1 cellular context compared by ENCODE assay signal in genomic region chr12:54571166-54571856, GRCh38.
TF ChIP-seq lines count a peak whose summit lies in the region.

No MANE protein-coding gene starts in this region.

TF ChIP-seq in HepG2, 621 proteins besides CTCF, POLR2A, EP300 and RAD21:
- TF ChIP-seq ZC3H4 (CRISPR knock-in tag; IDR thresholded peaks at IDR 0.05; ENCODE audit: borderline replicate concordance) (no peak), KMT2A (CRISPR knock-in tag; IDR thresholded peaks at IDR 0.05) (no peak), RFX1 (IDR thresholded peaks at IDR 0.05) (peak; percentile 12; the same call in 1 of the 2 replicates)
- TF ChIP-seq, protein P1, sequence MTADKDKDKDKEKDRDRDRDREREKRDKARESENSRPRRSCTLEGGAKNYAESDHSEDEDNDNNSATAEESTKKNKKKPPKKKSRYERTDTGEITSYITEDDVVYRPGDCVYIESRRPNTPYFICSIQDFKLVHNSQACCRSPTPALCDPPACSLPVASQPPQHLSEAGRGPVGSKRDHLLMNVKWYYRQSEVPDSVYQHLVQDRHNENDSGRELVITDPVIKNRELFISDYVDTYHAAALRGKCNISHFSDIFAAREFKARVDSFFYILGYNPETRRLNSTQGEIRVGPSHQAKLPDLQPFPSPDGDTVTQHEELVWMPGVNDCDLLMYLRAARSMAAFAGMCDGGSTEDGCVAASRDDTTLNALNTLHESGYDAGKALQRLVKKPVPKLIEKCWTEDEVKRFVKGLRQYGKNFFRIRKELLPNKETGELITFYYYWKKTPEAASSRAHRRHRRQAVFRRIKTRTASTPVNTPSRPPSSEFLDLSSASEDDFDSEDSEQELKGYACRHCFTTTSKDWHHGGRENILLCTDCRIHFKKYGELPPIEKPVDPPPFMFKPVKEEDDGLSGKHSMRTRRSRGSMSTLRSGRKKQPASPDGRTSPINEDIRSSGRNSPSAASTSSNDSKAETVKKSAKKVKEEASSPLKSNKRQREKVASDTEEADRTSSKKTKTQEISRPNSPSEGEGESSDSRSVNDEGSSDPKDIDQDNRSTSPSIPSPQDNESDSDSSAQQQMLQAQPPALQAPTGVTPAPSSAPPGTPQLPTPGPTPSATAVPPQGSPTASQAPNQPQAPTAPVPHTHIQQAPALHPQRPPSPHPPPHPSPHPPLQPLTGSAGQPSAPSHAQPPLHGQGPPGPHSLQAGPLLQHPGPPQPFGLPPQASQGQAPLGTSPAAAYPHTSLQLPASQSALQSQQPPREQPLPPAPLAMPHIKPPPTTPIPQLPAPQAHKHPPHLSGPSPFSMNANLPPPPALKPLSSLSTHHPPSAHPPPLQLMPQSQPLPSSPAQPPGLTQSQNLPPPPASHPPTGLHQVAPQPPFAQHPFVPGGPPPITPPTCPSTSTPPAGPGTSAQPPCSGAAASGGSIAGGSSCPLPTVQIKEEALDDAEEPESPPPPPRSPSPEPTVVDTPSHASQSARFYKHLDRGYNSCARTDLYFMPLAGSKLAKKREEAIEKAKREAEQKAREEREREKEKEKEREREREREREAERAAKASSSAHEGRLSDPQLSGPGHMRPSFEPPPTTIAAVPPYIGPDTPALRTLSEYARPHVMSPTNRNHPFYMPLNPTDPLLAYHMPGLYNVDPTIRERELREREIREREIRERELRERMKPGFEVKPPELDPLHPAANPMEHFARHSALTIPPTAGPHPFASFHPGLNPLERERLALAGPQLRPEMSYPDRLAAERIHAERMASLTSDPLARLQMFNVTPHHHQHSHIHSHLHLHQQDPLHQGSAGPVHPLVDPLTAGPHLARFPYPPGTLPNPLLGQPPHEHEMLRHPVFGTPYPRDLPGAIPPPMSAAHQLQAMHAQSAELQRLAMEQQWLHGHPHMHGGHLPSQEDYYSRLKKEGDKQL (CRISPR knock-in tag; IDR thresholded peaks at IDR 0.05; ENCODE audit: low read depth): no peak
